16 cellular contexts compared by ENCODE assay signal in the genomic region with DNA sequence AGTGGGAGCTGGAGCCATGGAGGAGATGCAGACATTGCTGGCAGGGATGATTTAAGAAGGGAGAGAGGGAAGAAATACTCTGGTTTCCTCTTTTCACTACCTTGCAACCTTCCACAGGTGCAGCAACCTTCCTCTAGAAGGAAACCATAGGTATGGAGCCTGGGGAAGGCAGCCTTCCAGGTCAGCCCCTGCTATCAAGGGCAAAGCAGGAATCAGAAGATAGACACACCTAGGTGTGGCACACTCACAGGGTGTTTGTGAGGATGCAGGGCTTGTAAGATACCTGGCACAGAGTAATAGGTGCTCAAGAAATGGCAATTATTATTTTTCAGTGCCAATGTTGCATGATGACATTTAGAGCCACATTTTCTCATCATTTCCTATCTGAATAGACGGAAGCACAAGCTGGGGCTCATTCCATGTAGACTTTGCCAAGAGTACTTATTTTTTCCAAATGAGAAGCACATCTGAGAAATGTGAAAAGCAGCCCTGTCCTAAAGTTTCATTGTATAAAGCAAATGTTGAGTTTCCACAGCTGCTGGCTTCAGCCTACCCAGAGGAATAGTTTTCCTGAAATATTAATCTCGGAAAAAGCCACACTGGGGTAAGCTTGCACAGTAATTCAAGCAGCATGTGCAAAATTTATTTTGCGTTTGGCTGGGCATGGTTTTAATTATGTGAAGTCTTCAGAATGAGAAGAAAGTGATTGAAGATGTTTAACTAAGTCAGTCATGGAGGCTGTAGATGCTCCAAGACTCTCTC. TPM values are rescaled to one million over a fixed set of nuclear protein-coding genes. Genes with fewer than 3 reads are reported as not detected.
DNase-seq lines count a peak whose midpoint lies in the region; ATAC-seq and TF ChIP-seq lines count a peak whose summit lies in the region.
"Had no signal": no experiment of that assay in that cellular context is flagged by ENCODE, and none has a peak within 500 bp of the region (broad histone marks: within the 10 kb centered on the region; RNA-seq: fewer than 3 reads in every experiment).

No MANE protein-coding gene starts in this region.

- DNase-seq in AG08395 (ENCODE audit: low spot score) (peak; percentile 53), BJ (ENCODE audit: low read depth) (peak; percentile 33), chondrocyte (ENCODE audit: low spot score) (no peak), foreskin fibroblast (peak; percentile 51 to 72), GM13977 (ENCODE audit: low spot score) (no peak), smooth muscle cell (lab: John Stamatoyannopoulos, UW; ENCODE audit: unreplicated experiment) (no peak), mesothelial cell of epicardium (ENCODE audit: low spot score in 2 of 2, unreplicated experiment in 2 of 2) (no peak)
- DNase-seq: ACHN, C1 segment of cervical spinal cord, Kasumi-1, NCI-H1105 treated with DMSO at 0.1 percent for 48 hours, NCI-H1930, NCI-H524, RPMI8226 had no signal

- CTCF ChIA-PET in BJ (lab: Yijun Ruan, JAX) = interaction anchor here (1.4 to 2.0 kb wide), 5 partner anchors 10 to 74 kb away, joined by 4 to 8 read pairs (median 5); no protein-coding TSS in a partner anchor

- H3K4me3 ChIP-seq in BJ (ENCODE audit: low read depth, low read length) (no peak overlapping the region), foreskin fibroblast (ENCODE audit: low read depth in 1 of 2, low read length in 2 of 2) (no peak overlapping the region), smooth muscle cell (no peak overlapping the region)
- H3K4me3 ChIP-seq: HAP-1 had no signal

- in situ Hi-C loops in GM13977 (cut with MboI; ENCODE audit: low pct_unique_long_range_greater_than_20kb, low sequenced_read_pairs, unreplicated experiment) = no loop called here

- no peaks in the 10 kb centered on the region for H3K4me1 ChIP-seq in smooth muscle cell (ENCODE audit: low read depth)
- H3K4me1 ChIP-seq: HAP-1 had no signal

- no peak overlapping the region for H3K4me3 Mint-ChIP-seq in chondrocyte (ENCODE audit: unreplicated experiment)
- H3K4me3 Mint-ChIP-seq in mesothelial cell of epicardium = no peak overlapping the region

- H4K20me1 ChIP-seq in smooth muscle cell (ENCODE audit: low read depth) = peaks cover 69% of the 10 kb centered on the region

- ATAC-seq in GM18867 (IDR thresholded peaks at IDR 0.05; ENCODE audit: unreplicated experiment) = no peak

- no peaks in the 10 kb centered on the region for H3F3A ChIP-seq in smooth muscle cell (ENCODE audit: low read depth)

- H3K9me3 ChIP-seq in smooth muscle cell (replicated peaks; ENCODE audit: low read depth) = no peaks in the 10 kb centered on the region
- H3K9me3 ChIP-seq: HAP-1 had no signal

- H3K36me3 ChIP-seq in BJ (ENCODE audit: control insufficient read depth, insufficient read depth, low read length) (no peaks in the 10 kb centered on the region), smooth muscle cell (ENCODE audit: low read depth) (no peaks in the 10 kb centered on the region)
- H3K36me3 ChIP-seq: HAP-1 had no signal

- H3K36me3 Mint-ChIP-seq in chondrocyte (ENCODE audit: low read depth) = peaks cover 11% of the 10 kb centered on the region
- peaks cover 12% of the 10 kb centered on the region for H3K36me3 Mint-ChIP-seq in mesothelial cell of epicardium

- peaks cover 24% of the 10 kb centered on the region for H3K4me1 Mint-ChIP-seq in chondrocyte (ENCODE audit: low read depth)
- no peaks in the 10 kb centered on the region for H3K4me1 Mint-ChIP-seq in mesothelial cell of epicardium

- TF ChIP-seq CTCF in BJ (IDR thresholded peaks at IDR 0.05; ENCODE audit: insufficient read depth, low read depth, low read length) (no peak), chondrocyte (IDR thresholded peaks at IDR 0.05) (no peak), foreskin fibroblast (IDR thresholded peaks at IDR 0.05; ENCODE audit: low read depth, low read length) (no peak), GM13977 (IDR thresholded peaks at IDR 0.05; ENCODE audit: extremely low read depth, insufficient read depth, missing control alignments) (no peak), smooth muscle cell (IDR thresholded peaks at IDR 0.05; ENCODE audit: borderline replicate concordance, insufficient read depth, poor library complexity, severe bottlenecking) (no peak), mesothelial cell of epicardium (IDR thresholded peaks at IDR 0.05; ENCODE audit: unreplicated experiment) (no peak)

- H3K4me2 ChIP-seq in smooth muscle cell = no peak overlapping the region

- POLR2A ChIA-PET in BJ (lab: Charles Lee) = interaction anchor here (0.6 kb wide), 1 partner anchor 1062 kb away, joined by 3 read pairs; no protein-coding TSS in a partner anchor

- H3K79me2 ChIP-seq in smooth muscle cell (ENCODE audit: low read depth) = peaks cover 24% of the 10 kb centered on the region

- H3K27ac Mint-ChIP-seq in chondrocyte (ENCODE audit: unreplicated experiment) (peak overlapping the region; percentile 67), mesothelial cell of epicardium (no peak overlapping the region)

- H3K27me3 ChIP-seq in BJ (ENCODE audit: control insufficient read depth, insufficient read depth, low read length) (no peaks in the 10 kb centered on the region), smooth muscle cell (ENCODE audit: low read depth) (no peaks in the 10 kb centered on the region)

- 93% methylated on average over 3 of the region's 3 CpGs for WGBS in smooth muscle cell (ENCODE audit: low lambda C conversion rate)

- H3K9me3 Mint-ChIP-seq in chondrocyte (ENCODE audit: low read depth) = no peaks in the 10 kb centered on the region
- peaks cover 11% of the 10 kb centered on the region for H3K9me3 Mint-ChIP-seq in mesothelial cell of epicardium

- no peaks in the 10 kb centered on the region for H3K27me3 Mint-ChIP-seq in chondrocyte (ENCODE audit: low read depth)
- no peaks in the 10 kb centered on the region for H3K27me3 Mint-ChIP-seq in mesothelial cell of epicardium (ENCODE audit: low read depth)

- no peak overlapping the region for H3K27ac ChIP-seq in smooth muscle cell (ENCODE audit: low read depth)

- no peak overlapping the region for H3K9ac ChIP-seq in smooth muscle cell (ENCODE audit: low read depth)

- H2AFZ ChIP-seq in smooth muscle cell (ENCODE audit: low read depth) = no peak overlapping the region

RNA-seq across cellular contexts. Expression of a gene that starts 20.6 kb away (rescaled TPM):
- polyA plus RNA-seq in BJ (2011; rRNA removed) (30.2 and 41.0 TPM in 2 replicates), smooth muscle cell (72.8 and 89.2 TPM in 2 replicates)
- 24.3 and 40.2 TPM in 2 replicates for polyA minus RNA-seq in BJ (2011; rRNA and poly(A)+ RNA removed)
- total RNA-seq in chondrocyte (19.8 to 27.3 TPM (median 20.9 TPM) in 3 replicates), smooth muscle cell (54.3 and 84.1 TPM in 2 replicates), mesothelial cell of epicardium (9.3 to 12.0 TPM (median 11.5 TPM) in 3 replicates)

Comparison
In these comparisons a context has a peak if more than half of its experiments do, and no peak if none do; other contexts are left out.
1. DNase-seq: peak in AG08395 (single experiment), BJ (single experiment) and foreskin fibroblast (2 of 2); none in chondrocyte (single experiment), GM13977 (single experiment), smooth muscle cell (single experiment) and mesothelial cell of epicardium (0 of 2).